Comparison of ENCODE assay signal across 16 cellular contexts in genomic region chr5:107979272-107979671, GRCh38.
A peak's percentile ranks its signal among the peaks of the same experiment; 100 is the strongest.
DNase-seq lines count a peak whose midpoint lies in the region; ATAC-seq, FAIRE-seq and TF ChIP-seq lines count a peak whose summit lies in the region.
"Had no signal": no experiment of that assay in that cellular context is flagged by ENCODE, and none has a peak within 500 bp of the region (broad histone marks: within the 10 kb centered on the region; RNA-seq: fewer than 3 reads in every experiment).

No MANE protein-coding gene starts in this region.

- no peaks in the 10 kb centered on the region for H3K36me3 Mint-ChIP-seq in natural killer cell
- H3K36me3 Mint-ChIP-seq: activated naive CD4-positive, alpha-beta T cell treated with anti-CD3 and anti-CD28 coated beads, Interleukin-2, amount 50 U/mL, for 24 hours had no signal

- H3K27me3 Mint-ChIP-seq in natural killer cell (ENCODE audit: low read depth in 2 of 2): no peaks in the 10 kb centered on the region
- H3K27me3 Mint-ChIP-seq: activated naive CD4-positive, alpha-beta T cell treated with anti-CD3 and anti-CD28 coated beads, Interleukin-2, amount 50 U/mL, for 24 hours had no signal

- H3K27ac ChIP-seq in GM23248: no peak overlapping the region

- H3K9me3 ChIP-seq in GM23248 (ENCODE audit: low read depth) (no peaks in the 10 kb centered on the region), endocrine pancreas (ENCODE audit: control insufficient read depth, low read length) (no peaks in the 10 kb centered on the region)

- H3K9me3 Mint-ChIP-seq in natural killer cell: no peaks in the 10 kb centered on the region
- H3K9me3 Mint-ChIP-seq: activated naive CD4-positive, alpha-beta T cell treated with anti-CD3 and anti-CD28 coated beads, Interleukin-2, amount 50 U/mL, for 24 hours; GM23338 had no signal

- no peaks in the 10 kb centered on the region for H3K79me2 ChIP-seq in GM23248 (ENCODE audit: insufficient read depth)

- no peaks in the 10 kb centered on the region for H4K20me1 ChIP-seq in GM23248 (ENCODE audit: insufficient read depth)

- H3K27me3 ChIP-seq in GM23248 (replicated peaks; ENCODE audit: insufficient read depth) (no peaks in the 10 kb centered on the region), endocrine pancreas (ENCODE audit: control insufficient read depth, insufficient read depth, low read length) (no peaks in the 10 kb centered on the region)

- peak overlapping the region; percentile 37 for H3K4me3 Mint-ChIP-seq in natural killer cell
- H3K4me3 Mint-ChIP-seq: activated naive CD4-positive, alpha-beta T cell treated with anti-CD3 and anti-CD28 coated beads, Interleukin-2, amount 50 U/mL, for 24 hours; GM23338 had no signal

- H3K4me1 Mint-ChIP-seq in natural killer cell: peaks cover 66 to 67% of the 10 kb centered on the region in 2 donors

- H3K9me2 ChIP-seq in GM23248 (ENCODE audit: insufficient read depth): no peaks in the 10 kb centered on the region

- intact Hi-C loops in natural killer cell (cut with micrococcal nuclease): no loop called here

- no peaks in the 10 kb centered on the region for H3F3A ChIP-seq in GM23248 (ENCODE audit: insufficient read depth)

- H2AFZ ChIP-seq in GM23248: no peak overlapping the region
- H2AFZ ChIP-seq: GM23338 had no signal

- no peaks in the 10 kb centered on the region for H3K36me3 ChIP-seq in GM23248 (ENCODE audit: low read depth)
- no peaks in the 10 kb centered on the region for H3K36me3 ChIP-seq in endocrine pancreas (ENCODE audit: control insufficient read depth, insufficient read depth, low read length)

- H3K4me1 ChIP-seq in GM23248 (ENCODE audit: insufficient read depth): peaks cover 3% of the 10 kb centered on the region; the same call in 1 of the 2 replicates
- H3K4me1 ChIP-seq in endocrine pancreas (ENCODE audit: control insufficient read depth, insufficient read depth, low read length): peaks cover 18% of the 10 kb centered on the region

- 48 to 51% methylated on average over 3 of the region's 3 CpGs for WGBS in GM23248 (ENCODE audit: low coverage in 1 of 2, low lambda C conversion rate in 2 of 2, missing lambda C conversion rate in 2 of 2), 2 experiments

- no peak for FAIRE-seq in urothelium cell line (lab: Jason Lieb, UNC)

- DNase-seq in GM23248 (peak; percentile 24), NCI-H1417 treated with DMSO at 0.1 percent for 48 hours (lab: John Stamatoyannopoulos, UW) (peak; percentile 65), natural killer cell (no peak), urothelium cell line (ENCODE audit: low spot score) (no peak), SKM-1 (lab: John Stamatoyannopoulos, UW; ENCODE audit: unreplicated experiment) (no peak), KBM-7 (no peak), GM13977 (ENCODE audit: low spot score) (no peak)
- DNase-seq: activated T-cell treated with anti-CD3 and anti-CD28 coated beads for 4 hours; C1 segment of cervical spinal cord; central memory CD4-positive, alpha-beta T cell; DMS79; NCI-H187 treated with DMSO at 0.1 percent for 48 hours; NCI-H526 treated with DMSO at 0.1 percent for 48 hours had no signal

- H3K4me2 ChIP-seq in GM23248 (ENCODE audit: unreplicated experiment): no peak overlapping the region
- H3K4me2 ChIP-seq: GM23338 had no signal

- TF ChIP-seq CTCF in natural killer cell (IDR thresholded peaks at IDR 0.05) (no peak), GM13977 (IDR thresholded peaks at IDR 0.05; ENCODE audit: extremely low read depth, insufficient read depth, missing control alignments) (no peak)

- in situ Hi-C loops in GM23248 (cut with MboI) (no loop called here), KBM-7 (cut with MboI; ENCODE audit: low pct_unique_long_range_greater_than_20kb, low sequenced_read_pairs) (no loop called here), GM13977 (cut with MboI; ENCODE audit: low pct_unique_long_range_greater_than_20kb, low sequenced_read_pairs, unreplicated experiment) (no loop called here)

- H3K4me3 ChIP-seq in GM23248 (no peak overlapping the region), endocrine pancreas (ENCODE audit: control insufficient read depth, insufficient read depth, low read length) (peak overlapping the region; percentile 60)
- H3K4me3 ChIP-seq: GM23338 had no signal

- H3K27ac Mint-ChIP-seq in natural killer cell: peak overlapping the region; percentile 82 to 92
- H3K27ac Mint-ChIP-seq: activated naive CD4-positive, alpha-beta T cell treated with anti-CD3 and anti-CD28 coated beads, Interleukin-2, amount 50 U/mL, for 24 hours; GM23338 had no signal

- no peak overlapping the region for H3K9ac ChIP-seq in GM23248
- H3K9ac ChIP-seq in endocrine pancreas (ENCODE audit: control insufficient read depth, insufficient read depth, low read length): no peak overlapping the region

- no peak for ATAC-seq in natural killer cell
- ATAC-seq: GM23338 had no signal

Comparison
In these comparisons a context has a peak if more than half of its experiments do, and no peak if none do; other contexts are left out.
1. DNase-seq: peak in GM23248 (single experiment) and NCI-H1417 treated with DMSO at 0.1 percent for 48 hours (single experiment); none in natural killer cell (single experiment), urothelium cell line (single experiment), SKM-1 (single experiment), KBM-7 (single experiment) and GM13977 (single experiment).